In genomic region chr5:80960531-80961375, GRCh38 we compare ENCODE assay signal across 9 cellular contexts.
A peak's percentile ranks its signal among the peaks of the same experiment; 100 is the strongest.
DNase-seq lines count a peak whose midpoint lies in the region; ATAC-seq and TF ChIP-seq lines count a peak whose summit lies in the region.
"Had no signal": no experiment of that assay in that cellular context is flagged by ENCODE, and none has a peak within 500 bp of the region (broad histone marks: within the 10 kb centered on the region; RNA-seq: fewer than 3 reads in every experiment).

No MANE protein-coding gene starts in this region.

- H3K27ac ChIP-seq in HEK293 (ENCODE audit: extremely low read depth, low read depth, low read length): peak overlapping the region; percentile 61; the same call in 1 of the 2 replicates
- H3K27ac ChIP-seq: PC-9 had no signal

- H3K27me3 ChIP-seq in HAP-1 (ENCODE audit: low read depth): no peaks in the 10 kb centered on the region

- H3K36me3 Mint-ChIP-seq in effector memory CD8-positive, alpha-beta T cell (ENCODE audit: insufficient read depth): peaks cover 6% of the 10 kb centered on the region
- peaks cover 7% of the 10 kb centered on the region for H3K36me3 Mint-ChIP-seq in memory B cell

- DNase-seq in activated CD4-positive, alpha-beta T cell treated with anti-CD3 and anti-CD28 coated beads, Interleukin-2, amount 50 U/mL, for 48 hours: peak; percentile 54 to 56
- peak; percentile 16 to 36 (median 19) for DNase-seq in effector memory CD8-positive, alpha-beta T cell
- DNase-seq in memory B cell (ENCODE audit: low spot score in 2 of 2): no peak
- DNase-seq in stimulated activated CD8-positive, alpha-beta memory T cell treated with anti-CD3 and anti-CD28 coated beads, Interleukin-15, amount 100 ng/mL, for 24 hours (ENCODE audit: low read depth): peak; percentile 6
- no peak for DNase-seq in HAP-1 (ENCODE audit: low spot score in 2 of 2)

- TF ChIP-seq CTCF in HEK293 (tag by site-specific recombination; IDR thresholded peaks at IDR 0.05): peak; percentile 88

- peaks cover 31 to 45% of the 10 kb centered on the region in 2 donors for H3K4me1 Mint-ChIP-seq in effector memory CD8-positive, alpha-beta T cell (ENCODE audit: low read depth in 2 of 2)
- peaks cover 9% of the 10 kb centered on the region for H3K4me1 Mint-ChIP-seq in memory B cell

- H3K4me3 ChIP-seq in HEK293 (ENCODE audit: low read depth, low read length): peak overlapping the region; percentile 60
- H3K4me3 ChIP-seq in HAP-1: no peak overlapping the region
- H3K4me3 ChIP-seq: PC-9 had no signal

- peaks cover 18 to 20% of the 10 kb centered on the region in 2 donors for H3K27me3 Mint-ChIP-seq in effector memory CD8-positive, alpha-beta T cell
- peaks cover 15% of the 10 kb centered on the region for H3K27me3 Mint-ChIP-seq in memory B cell

- H3K9me3 ChIP-seq in HEK293 (ENCODE audit: control insufficient read depth, insufficient read depth, low read depth, low read length) (no peaks in the 10 kb centered on the region), HAP-1 (no peaks in the 10 kb centered on the region)

- ATAC-seq in effector memory CD8-positive, alpha-beta T cell (replicated peaks): peak; percentile 54
- no peak for ATAC-seq in memory B cell (ENCODE audit: low read depth)
- ATAC-seq in HG02678 (IDR thresholded peaks at IDR 0.05; ENCODE audit: unreplicated experiment): no peak
- no peak for ATAC-seq in GM18502 (IDR thresholded peaks at IDR 0.05; ENCODE audit: poor library complexity, unreplicated experiment)

- H3K4me3 Mint-ChIP-seq in effector memory CD8-positive, alpha-beta T cell: peak overlapping the region; percentile 90 to 91
- peak overlapping the region; percentile 35 for H3K4me3 Mint-ChIP-seq in memory B cell

- H3K4me1 ChIP-seq in HEK293 (ENCODE audit: control insufficient read depth, insufficient read depth, low read length) (peaks cover 37% of the 10 kb centered on the region), HAP-1 (peaks cover 47% of the 10 kb centered on the region)

- POLR2A ChIA-PET in HEK293 (lab: Yijun Ruan, JAX): no interaction called here

- in situ Hi-C loops in HAP-1 (cut with MboI; ENCODE audit: low sequenced_read_pairs): no loop called here

- no peaks in the 10 kb centered on the region for H3K9me3 Mint-ChIP-seq in effector memory CD8-positive, alpha-beta T cell
- H3K9me3 Mint-ChIP-seq in memory B cell: peaks cover 3% of the 10 kb centered on the region

- H3K36me3 ChIP-seq in HEK293 (ENCODE audit: control insufficient read depth in 2 of 2, insufficient read depth in 1 of 2, low read length in 2 of 2) (no peaks in the 10 kb centered on the region), HAP-1 (replicated peaks) (no peaks in the 10 kb centered on the region)

- CTCF ChIA-PET in HEK293 (lab: Yijun Ruan, JAX): interaction anchor here (2.8 kb wide), 1 partner anchor 147 kb away, joined by 7 read pairs; no protein-coding TSS in a partner anchor

- H3K27ac Mint-ChIP-seq in effector memory CD8-positive, alpha-beta T cell: peak overlapping the region; percentile 72 to 89
- H3K27ac Mint-ChIP-seq in memory B cell: no peak overlapping the region

TF ChIP-seq in HEK293, 187 proteins besides CTCF, POLR2A, EP300 and RAD21 (continues in another document):
- TF ChIP-seq, protein P1, sequence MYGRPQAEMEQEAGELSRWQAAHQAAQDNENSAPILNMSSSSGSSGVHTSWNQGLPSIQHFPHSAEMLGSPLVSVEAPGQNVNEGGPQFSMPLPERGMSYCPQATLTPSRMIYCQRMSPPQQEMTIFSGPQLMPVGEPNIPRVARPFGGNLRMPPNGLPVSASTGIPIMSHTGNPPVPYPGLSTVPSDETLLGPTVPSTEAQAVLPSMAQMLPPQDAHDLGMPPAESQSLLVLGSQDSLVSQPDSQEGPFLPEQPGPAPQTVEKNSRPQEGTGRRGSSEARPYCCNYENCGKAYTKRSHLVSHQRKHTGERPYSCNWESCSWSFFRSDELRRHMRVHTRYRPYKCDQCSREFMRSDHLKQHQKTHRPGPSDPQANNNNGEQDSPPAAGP (tag by site-specific recombination; IDR thresholded peaks at IDR 0.05): peak; percentile 73
- peak; percentile 70 for TF ChIP-seq ZNF2 (tag by site-specific recombination; IDR thresholded peaks at IDR 0.05)
- no peak for TF ChIP-seq ZNF148 (tag by site-specific recombination; IDR thresholded peaks at IDR 0.05; ENCODE audit: borderline replicate concordance)
- TF ChIP-seq KLF9 (tag by site-specific recombination; IDR thresholded peaks at IDR 0.05; ENCODE audit: low read depth): peak; percentile 37; the same call in 1 of the 2 replicates
- TF ChIP-seq ZSCAN23 (tag by site-specific recombination; IDR thresholded peaks at IDR 0.05): no peak
- TF ChIP-seq ZNF692 (tag by site-specific recombination; IDR thresholded peaks at IDR 0.05): 0 out of 2 replicates have a peak, but pooled peaks have one; percentile 41
- TF ChIP-seq ZNF76 (tag by site-specific recombination; IDR thresholded peaks at IDR 0.05; ENCODE audit: borderline replicate concordance, low read depth): peak; percentile 25; the same call in 1 of the 2 replicates
- TF ChIP-seq ZBTB20 (tag by site-specific recombination; IDR thresholded peaks at IDR 0.05): peak; percentile 70; the same call in 1 of the 2 replicates
- peak; percentile 43; the same call in 1 of the 2 replicates for TF ChIP-seq KLF8 (tag by site-specific recombination; IDR thresholded peaks at IDR 0.05)
- peak; percentile 64; the same call in 1 of the 2 replicates for TF ChIP-seq KLF1 (tag by site-specific recombination; IDR thresholded peaks at IDR 0.05)
- peak; percentile 70; the same call in 1 of the 2 replicates for TF ChIP-seq SCRT1 (tag by site-specific recombination; IDR thresholded peaks at IDR 0.05; ENCODE audit: borderline replicate concordance)
- TF ChIP-seq ZBTB17 (tag by site-specific recombination; IDR thresholded peaks at IDR 0.05): peak; percentile 93
- TF ChIP-seq ELK4 (IDR thresholded peaks at IDR 0.05; ENCODE audit: borderline replicate concordance, low read depth, low read length): no peak
- no peak for TF ChIP-seq ZBTB7A (tag by site-specific recombination; IDR thresholded peaks at IDR 0.05; ENCODE audit: low read depth)
- peak; percentile 81 for TF ChIP-seq GLIS2 (tag by site-specific recombination; IDR thresholded peaks at IDR 0.05)
- TF ChIP-seq ZNF830 (tag by site-specific recombination; IDR thresholded peaks at IDR 0.05; ENCODE audit: low read depth): no peak
- TF ChIP-seq KLF7 (tag by site-specific recombination; IDR thresholded peaks at IDR 0.05; ENCODE audit: borderline replicate concordance): peak; percentile 77
- TF ChIP-seq, protein P2, sequence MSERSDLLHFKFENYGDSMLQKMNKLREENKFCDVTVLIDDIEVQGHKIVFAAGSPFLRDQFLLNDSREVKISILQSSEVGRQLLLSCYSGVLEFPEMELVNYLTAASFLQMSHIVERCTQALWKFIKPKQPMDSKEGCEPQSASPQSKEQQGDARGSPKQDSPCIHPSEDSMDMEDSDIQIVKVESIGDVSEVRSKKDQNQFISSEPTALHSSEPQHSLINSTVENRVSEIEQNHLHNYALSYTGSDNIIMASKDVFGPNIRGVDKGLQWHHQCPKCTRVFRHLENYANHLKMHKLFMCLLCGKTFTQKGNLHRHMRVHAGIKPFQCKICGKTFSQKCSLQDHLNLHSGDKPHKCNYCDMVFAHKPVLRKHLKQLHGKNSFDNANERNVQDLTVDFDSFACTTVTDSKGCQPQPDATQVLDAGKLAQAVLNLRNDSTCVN (tag by site-specific recombination; optimal IDR thresholded peaks at IDR 0.05): peak; percentile 96
- peak; percentile 37; the same call in 1 of the 2 replicates for TF ChIP-seq ZSCAN30 (tag by site-specific recombination; IDR thresholded peaks at IDR 0.05)
- TF ChIP-seq HOXA7 (CRISPR knock-in tag; IDR thresholded peaks at IDR 0.05; ENCODE audit: borderline replicate concordance): no peak
- TF ChIP-seq ZNF404 (tag by site-specific recombination; IDR thresholded peaks at IDR 0.05): no peak
- TF ChIP-seq YY1 (tag by site-specific recombination; IDR thresholded peaks at IDR 0.05): peak; percentile 37

Comparison
In these comparisons a context has a peak if more than half of its experiments do, and no peak if none do; other contexts are left out.
1. DNase-seq: peak in activated CD4-positive, alpha-beta T cell treated with anti-CD3 and anti-CD28 coated beads, Interleukin-2, amount 50 U/mL, for 48 hours (2 of 2), effector memory CD8-positive, alpha-beta T cell (3 of 3) and stimulated activated CD8-positive, alpha-beta memory T cell treated with anti-CD3 and anti-CD28 coated beads, Interleukin-15, amount 100 ng/mL, for 24 hours (single experiment); none in memory B cell (0 of 2) and HAP-1 (0 of 2).